Comparison of ENCODE assay signal across 8 cellular contexts in genomic region chr5:159773062-159773924, GRCh38.
DNase-seq lines count a peak whose midpoint lies in the region; ATAC-seq, FAIRE-seq and TF ChIP-seq lines count a peak whose summit lies in the region.

No MANE protein-coding gene starts in this region.

- TF ChIP-seq POLR2A in spleen (IDR thresholded peaks at IDR 0.05), result no peak

- H3K27me3 Mint-ChIP-seq in activated B cell treated with CpG ODN at 0.5 μM for 24 hours, result peaks cover 14% of the 10 kb centered on the region

- TF ChIP-seq CTCF in GM06990 (IDR thresholded peaks at IDR 0.05; ENCODE audit: insufficient read depth, low read length, poor library complexity, severe bottlenecking) (no peak), activated B cell treated with CpG ODN at 0.5 μM for 24 hours (IDR thresholded peaks at IDR 0.05) (no peak), bronchial epithelial cell (IDR thresholded peaks at IDR 0.05; ENCODE audit: insufficient read depth, low read length, severe bottlenecking) (peak; percentile 22), spleen (IDR thresholded peaks at IDR 0.05 in 8 of 11, conservative IDR thresholded peaks at IDR 0.05 in 3 of 11) (peak in 2 of 11 experiments; percentile 12 to 24)

- peak; percentile 95 for ATAC-seq in activated B cell treated with CpG ODN at 0.5 μM for 24 hours (ENCODE audit: low read depth)

- no peaks in the 10 kb centered on the region for H3K9me3 Mint-ChIP-seq in activated B cell treated with CpG ODN at 0.5 μM for 24 hours

- FAIRE-seq in bronchial epithelial cell (lab: Jason Lieb, UNC), result no peak

- no peaks in the 10 kb centered on the region for H3K9me3 ChIP-seq in spleen

- peaks cover 0 to 15% (median 14%) of the 10 kb centered on the region in 6 donors for H3K4me1 ChIP-seq in spleen

- peaks cover 1% of the 10 kb centered on the region; the same call in 1 of the 2 replicates for H3K27me3 ChIP-seq in GM06990 (replicated peaks; ENCODE audit: control insufficient read depth, insufficient read depth, low read length)
- H3K27me3 ChIP-seq in bronchial epithelial cell (ENCODE audit: control insufficient read depth, insufficient read depth, low read length), result no peaks in the 10 kb centered on the region
- peaks cover 0 to 36% (median 10%) of the 10 kb centered on the region in 7 donors for H3K27me3 ChIP-seq in spleen (replicated peaks in 1 of 7)

- peak overlapping the region; percentile 56 for H3K27ac Mint-ChIP-seq in activated B cell treated with CpG ODN at 0.5 μM for 24 hours

- POLR2A ChIA-PET in activated B cell treated with CpG ODN at 0.5 μM for 24 hours (lab: Charles Lee), result interaction anchor here (0.6 to 0.7 kb wide), 3 partner anchors 314 to 436 kb away, joined by 3 read pairs; no protein-coding TSS in a partner anchor

- H3K4me1 Mint-ChIP-seq in activated B cell treated with CpG ODN at 0.5 μM for 24 hours, result peaks cover 12% of the 10 kb centered on the region

- peak overlapping the region; percentile 74 for H3K4me3 Mint-ChIP-seq in activated B cell treated with CpG ODN at 0.5 μM for 24 hours

- no peaks in the 10 kb centered on the region for H3K36me3 Mint-ChIP-seq in activated B cell treated with CpG ODN at 0.5 μM for 24 hours (ENCODE audit: low read depth)

- DNase-seq in GM06990 (ENCODE audit: extremely low read depth, insufficient read length) (peak; percentile 82), GOT3 (lab: John Stamatoyannopoulos, UW) (peak; percentile 67), LoVo (ENCODE audit: low spot score) (peak; percentile 62), activated B cell treated with CpG ODN at 0.5 μM for 24 hours (peak; percentile 78), bronchial epithelial cell (ENCODE audit: low read depth) (peak; percentile 72), inferior parietal cortex (ENCODE audit: extremely low spot score) (peak; percentile 40), spleen (peak; percentile 82), NAMALWA (ENCODE audit: low spot score) (no peak)

- CTCF ChIA-PET in activated B cell treated with CpG ODN at 0.5 μM for 24 hours (lab: Charles Lee), result no interaction called here

- H3K27ac ChIP-seq in spleen, result peak overlapping the region in 7 of 8 donors; percentile 9 to 68 (median 52)

- 3 to 4% (median 3%) methylated on average over 32 to 71 of the region's 71 CpGs for WGBS in spleen, 5 donors

- H3K4me3 ChIP-seq in GM06990 (replicated peaks; ENCODE audit: low read depth, low read length), result peak overlapping the region; percentile 35
- H3K4me3 ChIP-seq in bronchial epithelial cell (ENCODE audit: low read depth, low read length), result peak overlapping the region; percentile 40
- peak overlapping the region; percentile 23 to 65 (median 35) for H3K4me3 ChIP-seq in spleen

- H3K36me3 ChIP-seq in GM06990 (ENCODE audit: control insufficient read depth, insufficient read depth, low read length) (no peaks in the 10 kb centered on the region), bronchial epithelial cell (ENCODE audit: control insufficient read depth, insufficient read depth, low read length) (no peaks in the 10 kb centered on the region), spleen (no peaks in the 10 kb centered on the region)

- intact Hi-C loops in activated B cell treated with CpG ODN at 0.5 μM for 24 hours (cut with micrococcal nuclease) (loop anchor here (1.0 to 5.0 kb wide), 4 partner anchors 314 to 617 kb away; no protein-coding TSS in a partner anchor), spleen (cut with DNase I; ENCODE audit: low total_unique reads) (no loop called here)
